ENCODE assay signal across 6 cellular contexts in genomic region chr6:35897486-35897885, GRCh38.
"Had no signal": no experiment of that assay in that cellular context is flagged by ENCODE, and none has a peak within 500 bp of the region (broad histone marks: within the 10 kb centered on the region; RNA-seq: fewer than 3 reads in every experiment).

No MANE protein-coding gene starts in this region.

- H3K27ac Mint-ChIP-seq: IgD-negative memory B cell had no signal

- H3K27ac ChIP-seq: HL-60 had no signal

- H3K4me3 Mint-ChIP-seq: IgD-negative memory B cell had no signal

- DNase-seq: IMR-90, KBM-7 had no signal

- H3K9me3 Mint-ChIP-seq: IgD-negative memory B cell had no signal

- H3K27me3 Mint-ChIP-seq: IgD-negative memory B cell had no signal

- ATAC-seq: HepG2, K562 had no signal

- H3K4me3 ChIP-seq: K562 had no signal
